In genomic region chr5:174614500-174615135, GRCh38 we compare ENCODE assay signal across 21 cellular contexts.
"Had no signal": no experiment of that assay in that cellular context is flagged by ENCODE, and none has a peak within 500 bp of the region (broad histone marks: within the 10 kb centered on the region; RNA-seq: fewer than 3 reads in every experiment).

No MANE protein-coding gene starts in this region.

- H3K4me3 ChIP-seq: coronary artery, hepatocyte, lung, pancreas, thoracic aorta, transverse colon had no signal

- H3K4me1 Mint-ChIP-seq: naive B cell; stimulated activated naive B cell treated with anti-CD40 and anti-IgM and Interleukin-4, amounts not matched to agents 10 μg/mL and 1 μg/mL and 100 μg/mL, for 72 hours; stimulated activated naive CD8-positive, alpha-beta T cell treated with anti-CD3 and anti-CD28 coated beads, Interleukin-15, amount 100 ng/mL, for 72 hours had no signal

- H3K36me3 Mint-ChIP-seq: naive B cell; stimulated activated naive B cell treated with anti-CD40 and anti-IgM and Interleukin-4, amounts not matched to agents 10 μg/mL and 1 μg/mL and 100 μg/mL, for 72 hours had no signal

- H3K27me3 ChIP-seq: hepatocyte, transverse colon had no signal

- H3K27me3 Mint-ChIP-seq: naive B cell had no signal

- DNase-seq: effector CD4-positive, alpha-beta T cell; foreskin melanocyte; head of caudate nucleus; left colon; left ventricle myocardium superior; mesendoderm; naive B cell; occipital lobe; pancreas; right cardiac atrium; stimulated activated CD4-positive, alpha-beta T cell treated with anti-CD3 and anti-CD28 coated beads, Interleukin-4, amount 100 ng/mL, for 4 hours; stimulated activated naive B cell treated with anti-CD40 and anti-IgM and Interleukin-4, amounts not matched to agents 10 μg/mL and 1 μg/mL and 100 μg/mL, for 72 hours; stimulated activated naive CD8-positive, alpha-beta T cell treated with anti-CD3 and anti-CD28 coated beads, Interleukin-15, amount 100 ng/mL, for 72 hours; transverse colon had no signal

- H3K4me1 ChIP-seq: pancreas, transverse colon had no signal

- H3K9me3 Mint-ChIP-seq: stimulated activated naive CD8-positive, alpha-beta T cell treated with anti-CD3 and anti-CD28 coated beads, Interleukin-15, amount 100 ng/mL, for 72 hours had no signal

- H3K27ac Mint-ChIP-seq: naive B cell; nephron; progenitor cell of endocrine pancreas; stimulated activated naive B cell treated with anti-CD40 and anti-IgM and Interleukin-4, amounts not matched to agents 10 μg/mL and 1 μg/mL and 100 μg/mL, for 72 hours; stimulated activated naive CD8-positive, alpha-beta T cell treated with anti-CD3 and anti-CD28 coated beads, Interleukin-15, amount 100 ng/mL, for 72 hours had no signal

- H3K4me3 Mint-ChIP-seq: naive B cell; nephron; stimulated activated naive B cell treated with anti-CD40 and anti-IgM and Interleukin-4, amounts not matched to agents 10 μg/mL and 1 μg/mL and 100 μg/mL, for 72 hours; stimulated activated naive CD8-positive, alpha-beta T cell treated with anti-CD3 and anti-CD28 coated beads, Interleukin-15, amount 100 ng/mL, for 72 hours had no signal

- H3K27ac ChIP-seq: coronary artery, pancreas, thoracic aorta, transverse colon had no signal

- H3K36me3 ChIP-seq: pancreas, thoracic aorta, transverse colon had no signal

- FAIRE-seq: endometrium, pancreas had no signal

- H3K9me3 ChIP-seq: pancreas, thoracic aorta, transverse colon had no signal

- ATAC-seq: left colon; left ventricle myocardium superior; pancreas; right cardiac atrium; stimulated activated naive B cell treated with anti-CD40 and anti-IgM and Interleukin-4, amounts not matched to agents 10 μg/mL and 1 μg/mL and 100 μg/mL, for 72 hours; stimulated activated naive CD8-positive, alpha-beta T cell treated with anti-CD3 and anti-CD28 coated beads, Interleukin-15, amount 100 ng/mL, for 72 hours had no signal
